Comparison of ENCODE assay signal across 9 cellular contexts in genomic region chr1:161671824-161672141, GRCh38. TPM values are rescaled to one million over a fixed set of nuclear protein-coding genes. Genes with fewer than 3 reads are reported as not detected.
"Had no signal": no experiment of that assay in that cellular context is flagged by ENCODE, and none has a peak within 500 bp of the region (broad histone marks: within the 10 kb centered on the region; RNA-seq: fewer than 3 reads in every experiment).

No MANE protein-coding gene starts in this region.

RNA-seq across cellular contexts. Expression of gene FCGR2B, which starts 8.8 kb away (rescaled TPM):
- total RNA-seq: activated CD8-positive, alpha-beta memory T cell treated with anti-CD3 and anti-CD28 coated beads for 36 hours; activated T-helper 1 cell treated with anti-CD3 and anti-CD28 coated beads, Interleukin-12 subunit alpha, Interleukin-12 subunit beta, Interleukin-2, Interleukin-4 antibody, amounts not matched to agents 30 ng/mL and 10 ng/mL and 1 ng/mL, durations not matched to agents 14 hours and 24 hours and 36 hours; MCF 10A; SJSA1 had no signal

RNA-seq across cellular contexts. Expression of gene FCRLA, which starts 35.2 kb away (rescaled TPM):
- total RNA-seq: activated CD4-positive, alpha-beta memory T cell treated with anti-CD3 and anti-CD28 coated beads, Interleukin-2, amount 10 ng/mL, durations not matched to agents 7 days and 5 days; activated CD8-positive, alpha-beta memory T cell treated with anti-CD3 and anti-CD28 coated beads for 36 hours; activated T-helper 1 cell treated with anti-CD3 and anti-CD28 coated beads, Interleukin-12 subunit alpha, Interleukin-12 subunit beta, Interleukin-2, Interleukin-4 antibody, amounts not matched to agents 30 ng/mL and 10 ng/mL and 1 ng/mL, durations not matched to agents 14 hours and 24 hours and 36 hours; ascending aorta; body of pancreas had no signal

RNA-seq across cellular contexts. Expression of gene FCGR3B, which starts 40.8 kb away (rescaled TPM):
- total RNA-seq: activated B cell treated with CpG ODN at 0.5 μM for 24 hours; activated CD4-positive, alpha-beta memory T cell treated with anti-CD3 and anti-CD28 coated beads, Interleukin-2, amount 10 ng/mL, durations not matched to agents 7 days and 5 days; activated CD8-positive, alpha-beta memory T cell treated with anti-CD3 and anti-CD28 coated beads for 36 hours; activated naive CD8-positive, alpha-beta T cell treated with anti-CD3 and anti-CD28 coated beads for 36 hours; activated T-helper 1 cell treated with anti-CD3 and anti-CD28 coated beads, Interleukin-12 subunit alpha, Interleukin-12 subunit beta, Interleukin-2, Interleukin-4 antibody, amounts not matched to agents 30 ng/mL and 10 ng/mL and 1 ng/mL, durations not matched to agents 14 hours and 24 hours and 36 hours; ascending aorta; body of pancreas; MCF 10A; SJSA1 had no signal

RNA-seq across cellular contexts. Expression of gene FCRLB, which starts 49.6 kb away (rescaled TPM):
- total RNA-seq: activated T-helper 1 cell treated with anti-CD3 and anti-CD28 coated beads, Interleukin-12 subunit alpha, Interleukin-12 subunit beta, Interleukin-2, Interleukin-4 antibody, amounts not matched to agents 30 ng/mL and 10 ng/mL and 1 ng/mL, durations not matched to agents 14 hours and 24 hours and 36 hours; ascending aorta; body of pancreas had no signal
